ENCODE assay signal across 8 cellular contexts in genomic region chr19:19460258-19460731, GRCh38. TPM values are rescaled to one million over a fixed set of nuclear protein-coding genes. Genes with fewer than 3 reads are reported as not detected.
DNase-seq lines count a peak whose midpoint lies in the region; ATAC-seq lines count a peak whose summit lies in the region.

No MANE protein-coding gene starts in this region.

- no peaks in the 10 kb centered on the region for H3K27me3 Mint-ChIP-seq in CD4-positive, alpha-beta memory T cell

- peak overlapping the region; percentile 96 to 100 (median 99) for H3K27ac Mint-ChIP-seq in CD4-positive, alpha-beta memory T cell

- H3K27me3 ChIP-seq in CD4-positive, alpha-beta memory T cell (ENCODE audit: insufficient read depth, low read length), result no peaks in the 10 kb centered on the region
- H3K27me3 ChIP-seq in muscle layer of duodenum (ENCODE audit: low read depth, low read length), result no peaks in the 10 kb centered on the region

- DNase-seq in CD4-positive, alpha-beta memory T cell, result peak in 2 of 5 donors; percentile 26 to 64
- DNase-seq in GM19240 (ENCODE audit: insufficient read length, low spot score) (no peak), SW480 (ENCODE audit: low spot score) (no peak)

- peak overlapping the region; percentile 79 for H3K27ac ChIP-seq in CD4-positive, alpha-beta memory T cell (ENCODE audit: low read depth, low read length)
- H3K27ac ChIP-seq in adipose tissue (ENCODE audit: low read depth, low read length) (peak overlapping the region; percentile 84), muscle layer of duodenum (ENCODE audit: low read length) (peak overlapping the region; percentile 84)

- POLR2A ChIA-PET in CD4-positive, alpha-beta memory T cell (lab: Charles Lee; ENCODE audit: partially characterized antibody), result interaction anchor here (0.8 to 7.6 kb wide), 17 partner anchors 9 to 268 kb away, joined by 3 to 81 read pairs (median 14); partner anchors contain the start of genes BORCS8, GATAD2A, NDUFA13 and PBX4

- H3K36me3 ChIP-seq in CD4-positive, alpha-beta memory T cell (ENCODE audit: insufficient read depth, low read length), result peaks cover 8% of the 10 kb centered on the region
- H3K36me3 ChIP-seq in muscle layer of duodenum (ENCODE audit: control insufficient read depth in 1 of 2, insufficient read depth in 2 of 2, low read length in 2 of 2), result peaks cover under 1 to 5% of the 10 kb centered on the region in 2 donors

- peaks cover 90% of the 10 kb centered on the region for H3K4me1 ChIP-seq in CD4-positive, alpha-beta memory T cell (ENCODE audit: insufficient read depth, low read length)
- peaks cover 49 to 72% of the 10 kb centered on the region in 2 donors for H3K4me1 ChIP-seq in muscle layer of duodenum (ENCODE audit: control insufficient read depth in 1 of 2, insufficient read depth in 2 of 2, low read length in 2 of 2)

- H3K4me3 Mint-ChIP-seq in CD4-positive, alpha-beta memory T cell, result peak overlapping the region; percentile 86 to 95 (median 90)

- H3K4me1 Mint-ChIP-seq in CD4-positive, alpha-beta memory T cell, result peaks cover 58 to 94% (median 75%) of the 10 kb centered on the region in 4 donors

- ATAC-seq in HG03378 (IDR thresholded peaks at IDR 0.05; ENCODE audit: unreplicated experiment), result peak; percentile 7
- ATAC-seq in HG03039 (IDR thresholded peaks at IDR 0.05; ENCODE audit: unreplicated experiment), result no peak
- no peak for ATAC-seq in HG03045 (IDR thresholded peaks at IDR 0.05; ENCODE audit: unreplicated experiment)

- H3K9me3 Mint-ChIP-seq in CD4-positive, alpha-beta memory T cell, result no peaks in the 10 kb centered on the region

- H3K9me3 ChIP-seq in CD4-positive, alpha-beta memory T cell (ENCODE audit: control insufficient read depth in 1 of 2, low read length in 2 of 2), result no peaks in the 10 kb centered on the region
- H3K9me3 ChIP-seq in muscle layer of duodenum (ENCODE audit: control insufficient read depth in 1 of 2, low read length in 2 of 2), result no peaks in the 10 kb centered on the region

- peak overlapping the region; percentile 54 to 87 for H3K4me3 ChIP-seq in CD4-positive, alpha-beta memory T cell (ENCODE audit: low read length in 2 of 2)
- H3K4me3 ChIP-seq in muscle layer of duodenum (ENCODE audit: low read depth in 1 of 2, low read length in 2 of 2), result peak overlapping the region; percentile 18 to 30

- peaks cover 11 to 26% of the 10 kb centered on the region in 2 donors for H3K36me3 Mint-ChIP-seq in CD4-positive, alpha-beta memory T cell

- CTCF ChIA-PET in CD4-positive, alpha-beta memory T cell (lab: Charles Lee; ENCODE audit: partially characterized antibody), result interaction anchor here (1.0 to 4.7 kb wide), 4 partner anchors 9 to 96 kb away, joined by 3 to 36 read pairs (median 9); partner anchors contain the start of gene GATAD2A

- WGBS in adipose tissue, 3 donors, result 44 to 85% (median 45%) methylated on average over 9 to 10 of the region's 10 CpGs

- intact Hi-C loops in CD4-positive, alpha-beta memory T cell (cut with micrococcal nuclease), result loop anchor here (1.0 to 2.0 kb wide), 2 partner anchors 15 to 54 kb away; no protein-coding TSS in a partner anchor

RNA-seq across cellular contexts. Expression of gene GATAD2A, which starts 54.8 kb away (rescaled TPM):
- 100 to 1,000 TPM; 101 to 108 TPM for total RNA-seq in CD4-positive, alpha-beta memory T cell
- 10 to 100 TPM in 1 of 2 donors, 1 to 10 TPM in 1; 3.8 to 30.6 TPM for polyA plus RNA-seq in CD4-positive, alpha-beta memory T cell
- polyA plus RNA-seq in adipose tissue, result 10 to 100 TPM; 12.6 to 33.8 (median 24.9) TPM

RNA-seq across cellular contexts. Expression of gene TSSK6, which starts 55.1 kb away (rescaled TPM):
- total RNA-seq in CD4-positive, alpha-beta memory T cell, result 10 to 100 TPM in 1 of 2 experiments, 1 to 10 TPM in 1; 9.7 to 10.4 TPM
- 1 to 10 TPM; 1.1 to 2.0 TPM for polyA plus RNA-seq in CD4-positive, alpha-beta memory T cell
- polyA plus RNA-seq in adipose tissue, result 1 to 10 TPM in 2 of 3 donors, under 1 TPM in 1; 0.82 to 1.2 (median 1.1) TPM

RNA-seq across cellular contexts. Expression of gene NDUFA13, which starts 55.7 kb away (rescaled TPM):
- total RNA-seq in CD4-positive, alpha-beta memory T cell, result 100 to 1,000 TPM; 191 to 199 TPM
- 100 to 1,000 TPM; 264 to 316 TPM for polyA plus RNA-seq in CD4-positive, alpha-beta memory T cell
- 100 to 1,000 TPM; 169 to 404 (median 248) TPM for polyA plus RNA-seq in adipose tissue
